1 cellular context compared by ENCODE assay signal in genomic region chr4:1293981-1294380, GRCh38.
TF ChIP-seq lines count a peak whose summit lies in the region.

No MANE protein-coding gene starts in this region.

TF ChIP-seq in GM12878, 131 proteins besides CTCF, POLR2A, EP300 and RAD21:
- TF ChIP-seq SMAD1 (IDR thresholded peaks at IDR 0.05; ENCODE audit: low read depth, partially characterized antibody), result no peak
- no peak for TF ChIP-seq KAT2A (conservative IDR thresholded peaks at IDR 0.05; ENCODE audit: control insufficient read depth, low read depth, low read length)
- no peak for TF ChIP-seq TCF7 (IDR thresholded peaks at IDR 0.05; ENCODE audit: borderline replicate concordance)
- no peak for TF ChIP-seq ZBTB11 (CRISPR knock-in tag; IDR thresholded peaks at IDR 0.05)
- no peak for TF ChIP-seq MLLT1 (IDR thresholded peaks at IDR 0.05)
- no peak for TF ChIP-seq FOXM1 (IDR thresholded peaks at IDR 0.05; ENCODE audit: low read depth, low read length)
- no peak for TF ChIP-seq RB1 (IDR thresholded peaks at IDR 0.05; ENCODE audit: borderline replicate concordance)
- TF ChIP-seq BCLAF1 (IDR thresholded peaks at IDR 0.05), result no peak
- TF ChIP-seq ASH2L (IDR thresholded peaks at IDR 0.05; ENCODE audit: borderline replicate concordance, low read depth), result no peak
- no peak for TF ChIP-seq NR2C2 (IDR thresholded peaks at IDR 0.05; ENCODE audit: borderline replicate concordance, control insufficient read depth, insufficient read length, low read depth)
TF ChIP-seq in GM12878: peak in this region for 0.
